30 cellular contexts compared by ENCODE assay signal in the genomic region with DNA sequence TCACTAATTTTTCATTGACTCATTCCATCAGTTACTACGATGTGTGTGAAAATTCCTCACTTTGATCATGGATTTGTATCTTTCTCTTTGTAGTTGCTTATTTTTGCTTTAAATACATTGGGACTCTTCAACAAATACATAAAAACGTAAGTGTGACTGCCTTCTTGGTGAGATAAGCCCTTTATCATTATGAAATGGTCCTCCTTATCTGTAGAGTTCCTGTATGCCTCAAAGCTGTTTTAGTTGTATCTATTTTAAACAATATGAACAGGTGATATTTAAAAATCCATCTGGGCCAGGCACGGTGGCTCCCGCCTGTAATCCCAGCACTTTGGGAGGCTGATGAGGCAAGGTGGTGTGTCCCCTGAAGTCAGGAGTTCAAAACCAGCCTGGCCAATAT.
"Had no signal": no experiment of that assay in that cellular context is flagged by ENCODE, and none has a peak within 500 bp of the region (broad histone marks: within the 10 kb centered on the region; RNA-seq: fewer than 3 reads in every experiment).

No MANE protein-coding gene starts in this region.

- H3K27ac ChIP-seq: neutrophil, ovary, parathyroid adenoma, psoas muscle, right lobe of liver, sigmoid colon, stomach, thoracic aorta, thyroid gland, tibial nerve, upper lobe of left lung, vagina had no signal

- H3K9me3 Mint-ChIP-seq: natural killer cell treated with Interleukin-12 subunit alpha and Interleukin-12 subunit beta and Interleukin-15 and Interleukin-18, amount 100 ng/mL, for 72 hours; nephron progenitor cell; neural crest cell; stimulated activated effector memory CD8-positive, alpha-beta T cell treated with anti-CD3 and anti-CD28 coated beads, Interleukin-12 subunit alpha, Interleukin-12 subunit beta, amount 100 ng/mL, for 72 hours; stimulated activated naive B cell treated with anti-CD40 and anti-IgM and Interleukin-4, amounts not matched to agents 10 μg/mL and 1 μg/mL and 100 μg/mL, for 72 hours; stimulated activated naive CD8-positive, alpha-beta T cell treated with anti-CD3 and anti-CD28 coated beads, Interleukin-15, Interleukin-2, amounts not matched to agents 100 ng/mL and 50 ng/mL, for 24 hours had no signal

- H3K9ac ChIP-seq: parathyroid adenoma had no signal

- H3K4me3 Mint-ChIP-seq: natural killer cell treated with Interleukin-12 subunit alpha and Interleukin-12 subunit beta and Interleukin-15 and Interleukin-18, amount 100 ng/mL, for 72 hours; nephron progenitor cell; neural crest cell; stimulated activated effector memory CD8-positive, alpha-beta T cell treated with anti-CD3 and anti-CD28 coated beads, Interleukin-12 subunit alpha, Interleukin-12 subunit beta, amount 100 ng/mL, for 72 hours; stimulated activated naive B cell treated with anti-CD40 and anti-IgM and Interleukin-4, amounts not matched to agents 10 μg/mL and 1 μg/mL and 100 μg/mL, for 72 hours; stimulated activated naive CD8-positive, alpha-beta T cell treated with anti-CD3 and anti-CD28 coated beads, Interleukin-15, Interleukin-2, amounts not matched to agents 100 ng/mL and 50 ng/mL, for 24 hours had no signal

- H3K4me3 ChIP-seq: ovary, psoas muscle, right lobe of liver, sigmoid colon, stomach, thoracic aorta, thyroid gland, tibial nerve, upper lobe of left lung, vagina had no signal

- H3K4me1 ChIP-seq: parathyroid adenoma, right lobe of liver, thyroid gland had no signal

- FAIRE-seq: small intestine, urothelium cell line had no signal

- H3K27ac Mint-ChIP-seq: natural killer cell treated with Interleukin-12 subunit alpha and Interleukin-12 subunit beta and Interleukin-15 and Interleukin-18, amount 100 ng/mL, for 72 hours; nephron progenitor cell; progenitor cell of endocrine pancreas; stimulated activated effector memory CD8-positive, alpha-beta T cell treated with anti-CD3 and anti-CD28 coated beads, Interleukin-12 subunit alpha, Interleukin-12 subunit beta, amount 100 ng/mL, for 72 hours; stimulated activated naive B cell treated with anti-CD40 and anti-IgM and Interleukin-4, amounts not matched to agents 10 μg/mL and 1 μg/mL and 100 μg/mL, for 72 hours; stimulated activated naive CD8-positive, alpha-beta T cell treated with anti-CD3 and anti-CD28 coated beads, Interleukin-15, Interleukin-2, amounts not matched to agents 100 ng/mL and 50 ng/mL, for 24 hours had no signal

- H3K36me3 ChIP-seq: ovary had no signal

- DNase-seq: nephron progenitor cell; nucleus accumbens; ovary; posterior cingulate gyrus; psoas muscle; right cardiac atrium; right lobe of liver; sigmoid colon; stimulated activated CD4-positive, alpha-beta T cell treated with anti-CD3 and anti-CD28 coated beads, Interleukin-15, amount 100 ng/mL, for 24 hours; stimulated activated CD4-positive, alpha-beta T cell treated with anti-CD3 and anti-CD28 coated beads, Interleukin-2, amount 100 ng/mL, for 24 hours; stimulated activated CD4-positive, alpha-beta T cell treated with anti-CD3 and anti-CD28 coated beads, Interleukin-2, amount 100 ng/mL, for 48 hours; stimulated activated CD4-positive, alpha-beta T cell treated with anti-CD3 and anti-CD28 coated beads, Interleukin-4, amount 100 ng/mL, for 24 hours; stimulated activated naive B cell treated with anti-CD40 and anti-IgM and Interleukin-4, amounts not matched to agents 10 μg/mL and 1 μg/mL and 100 μg/mL, for 72 hours; stimulated activated naive CD4-positive, alpha-beta T cell treated with Interleukin-2 at 50 U/mL for 16 hours; stomach; thyroid gland; trophoblast cell; upper lobe of left lung had no signal

- H3K9me3 ChIP-seq: neutrophil, ovary, psoas muscle, right lobe of liver, sigmoid colon, stomach, thoracic aorta, thyroid gland, tibial nerve, upper lobe of left lung, vagina had no signal

- ATAC-seq: natural killer cell treated with Interleukin-12 subunit alpha and Interleukin-12 subunit beta and Interleukin-15 and Interleukin-18, amount 100 ng/mL, for 72 hours; psoas muscle; right cardiac atrium; right lobe of liver; stimulated activated effector memory CD8-positive, alpha-beta T cell treated with anti-CD3 and anti-CD28 coated beads, Interleukin-12 subunit alpha, Interleukin-12 subunit beta, amount 100 ng/mL, for 72 hours; stimulated activated naive B cell treated with anti-CD40 and anti-IgM and Interleukin-4, amounts not matched to agents 10 μg/mL and 1 μg/mL and 100 μg/mL, for 72 hours had no signal

- H2AFZ ChIP-seq: parathyroid adenoma had no signal

- H3K27me3 ChIP-seq: neutrophil, ovary, right lobe of liver, sigmoid colon, stomach, thyroid gland, tibial nerve, upper lobe of left lung, vagina had no signal

- H3K27me3 Mint-ChIP-seq: natural killer cell treated with Interleukin-12 subunit alpha and Interleukin-12 subunit beta and Interleukin-15 and Interleukin-18, amount 100 ng/mL, for 72 hours; progenitor cell of endocrine pancreas; stimulated activated naive B cell treated with anti-CD40 and anti-IgM and Interleukin-4, amounts not matched to agents 10 μg/mL and 1 μg/mL and 100 μg/mL, for 72 hours; stimulated activated naive CD8-positive, alpha-beta T cell treated with anti-CD3 and anti-CD28 coated beads, Interleukin-15, Interleukin-2, amounts not matched to agents 100 ng/mL and 50 ng/mL, for 24 hours had no signal

- H3K79me2 ChIP-seq: parathyroid adenoma had no signal
